14 cellular contexts compared by ENCODE assay signal in genomic region chr4:153242848-153243324, GRCh38. TPM values are rescaled to one million over a fixed set of nuclear protein-coding genes. Genes with fewer than 3 reads are reported as not detected.
DNase-seq lines count a peak whose midpoint lies in the region; ATAC-seq and TF ChIP-seq lines count a peak whose summit lies in the region.
"Had no signal": no experiment of that assay in that cellular context is flagged by ENCODE, and none has a peak within 500 bp of the region (broad histone marks: within the 10 kb centered on the region; RNA-seq: fewer than 3 reads in every experiment).

No MANE protein-coding gene starts in this region.

- H3K27ac Mint-ChIP-seq in activated CD4-positive, alpha-beta T cell treated with anti-CD3 and anti-CD28 coated beads for 36 hours = no peak overlapping the region
- H3K27ac Mint-ChIP-seq in activated CD8-positive, alpha-beta T cell treated with anti-CD3 and anti-CD28 coated beads, Interleukin-2, amount 10 ng/mL, durations not matched to agents 7 days and 5 days = no peak overlapping the region
- H3K27ac Mint-ChIP-seq in progenitor cell of endocrine pancreas = peak overlapping the region; percentile 60

- peaks cover 3 to 4% of the 10 kb centered on the region in 2 experiments for H3K36me3 ChIP-seq in HEK293 (ENCODE audit: control insufficient read depth in 2 of 2, insufficient read depth in 1 of 2, low read length in 2 of 2)
- no peaks in the 10 kb centered on the region for H3K36me3 ChIP-seq in H7 (replicated peaks; ENCODE audit: control insufficient read depth, insufficient read depth, low read length)
- H3K36me3 ChIP-seq: uterus had no signal

- H3K9me3 Mint-ChIP-seq in activated CD4-positive, alpha-beta T cell treated with anti-CD3 and anti-CD28 coated beads for 36 hours (ENCODE audit: low read depth) = no peaks in the 10 kb centered on the region
- no peaks in the 10 kb centered on the region for H3K9me3 Mint-ChIP-seq in activated CD8-positive, alpha-beta T cell treated with anti-CD3 and anti-CD28 coated beads, Interleukin-2, amount 10 ng/mL, durations not matched to agents 7 days and 5 days (ENCODE audit: insufficient read depth)
- H3K9me3 Mint-ChIP-seq in progenitor cell of endocrine pancreas (ENCODE audit: low read depth) = no peaks in the 10 kb centered on the region

- peak; percentile 10 for DNase-seq in activated CD4-positive, alpha-beta T cell treated with anti-CD3 and anti-CD28 coated beads for 36 hours
- DNase-seq in activated CD4-positive, alpha-beta T cell treated with anti-CD3 and anti-CD28 coated beads for 4 hours = no peak
- peak; percentile 18 for DNase-seq in activated CD8-positive, alpha-beta T cell treated with anti-CD3 and anti-CD28 coated beads, Interleukin-2, amount 10 ng/mL, durations not matched to agents 7 days and 5 days
- DNase-seq in progenitor cell of endocrine pancreas (ENCODE audit: low spot score, unreplicated experiment) = no peak
- no peak for DNase-seq in H7
- DNase-seq: effector memory CD4-positive, alpha-beta T cell; mammary epithelial cell; SHP77; sigmoid colon; stimulated activated CD4-positive, alpha-beta T cell treated with anti-CD3 and anti-CD28 coated beads, Interleukin-4, amount 100 ng/mL, for 24 hours; uterus had no signal

- ATAC-seq in activated CD4-positive, alpha-beta T cell treated with anti-CD3 and anti-CD28 coated beads for 36 hours = peak; percentile 26
- ATAC-seq in activated CD8-positive, alpha-beta T cell treated with anti-CD3 and anti-CD28 coated beads, Interleukin-2, amount 10 ng/mL, durations not matched to agents 7 days and 5 days = no peak
- ATAC-seq in GM21528 (IDR thresholded peaks at IDR 0.05; ENCODE audit: low FRiP score, unreplicated experiment) (no peak), HG02678 (IDR thresholded peaks at IDR 0.05; ENCODE audit: unreplicated experiment) (no peak)

- TF ChIP-seq CTCF in HEK293 (tag by site-specific recombination; IDR thresholded peaks at IDR 0.05) (no peak), progenitor cell of endocrine pancreas (IDR thresholded peaks at IDR 0.05; ENCODE audit: unreplicated experiment) (no peak)

- no peak overlapping the region for H3K4me3 Mint-ChIP-seq in activated CD4-positive, alpha-beta T cell treated with anti-CD3 and anti-CD28 coated beads for 36 hours
- no peak overlapping the region for H3K4me3 Mint-ChIP-seq in activated CD8-positive, alpha-beta T cell treated with anti-CD3 and anti-CD28 coated beads, Interleukin-2, amount 10 ng/mL, durations not matched to agents 7 days and 5 days
- no peak overlapping the region for H3K4me3 Mint-ChIP-seq in progenitor cell of endocrine pancreas (ENCODE audit: low read depth)

- no peaks in the 10 kb centered on the region for H3K9me3 ChIP-seq in HEK293 (ENCODE audit: control insufficient read depth, insufficient read depth, low read depth, low read length)
- H3K9me3 ChIP-seq: sigmoid colon, uterus had no signal

- peaks cover 2% of the 10 kb centered on the region for H3K4me1 Mint-ChIP-seq in activated CD4-positive, alpha-beta T cell treated with anti-CD3 and anti-CD28 coated beads for 36 hours
- H3K4me1 Mint-ChIP-seq in activated CD8-positive, alpha-beta T cell treated with anti-CD3 and anti-CD28 coated beads, Interleukin-2, amount 10 ng/mL, durations not matched to agents 7 days and 5 days (ENCODE audit: low read depth) = no peaks in the 10 kb centered on the region
- H3K4me1 Mint-ChIP-seq in progenitor cell of endocrine pancreas (ENCODE audit: low read depth) = peaks cover 39% of the 10 kb centered on the region

- no peaks in the 10 kb centered on the region for H3K27me3 ChIP-seq in H7 (ENCODE audit: control insufficient read depth, insufficient read depth, low read length)
- H3K27me3 ChIP-seq: sigmoid colon, uterus had no signal

- H3K36me3 Mint-ChIP-seq in activated CD4-positive, alpha-beta T cell treated with anti-CD3 and anti-CD28 coated beads for 36 hours (ENCODE audit: low read depth) = no peaks in the 10 kb centered on the region
- no peaks in the 10 kb centered on the region for H3K36me3 Mint-ChIP-seq in activated CD8-positive, alpha-beta T cell treated with anti-CD3 and anti-CD28 coated beads, Interleukin-2, amount 10 ng/mL, durations not matched to agents 7 days and 5 days (ENCODE audit: low read depth)
- peaks cover 17% of the 10 kb centered on the region for H3K36me3 Mint-ChIP-seq in progenitor cell of endocrine pancreas (ENCODE audit: insufficient read depth)

- CTCF ChIA-PET in activated CD4-positive, alpha-beta T cell treated with anti-CD3 and anti-CD28 coated beads for 36 hours (lab: Charles Lee) = no interaction called here
- CTCF ChIA-PET in HEK293 (lab: Yijun Ruan, JAX) = interaction anchor here (0.6 to 1.1 kb wide), 2 partner anchors 15 to 67 kb away, joined by 3 to 4 read pairs; no protein-coding TSS in a partner anchor
- CTCF ChIA-PET in activated CD8-positive, alpha-beta T cell treated with anti-CD3 and anti-CD28 coated beads, Interleukin-2, amount 10 ng/mL, durations not matched to agents 7 days and 5 days (lab: Charles Lee) = interaction anchor here (0.6 kb wide), 1 partner anchor 160 kb away, joined by 3 read pairs; no protein-coding TSS in a partner anchor

- H3K27ac ChIP-seq in HEK293 (ENCODE audit: extremely low read depth, low read depth, low read length) = peak overlapping the region; percentile 79
- H3K27ac ChIP-seq: uterus had no signal

- peaks cover 39% of the 10 kb centered on the region for H3K4me1 ChIP-seq in HEK293 (ENCODE audit: control insufficient read depth, insufficient read depth, low read length)
- H3K4me1 ChIP-seq: uterus had no signal

- POLR2A ChIA-PET in activated CD4-positive, alpha-beta T cell treated with anti-CD3 and anti-CD28 coated beads for 36 hours (lab: Charles Lee) = no interaction called here
- POLR2A ChIA-PET in HEK293 (lab: Yijun Ruan, JAX) = no interaction called here
- POLR2A ChIA-PET in activated CD8-positive, alpha-beta T cell treated with anti-CD3 and anti-CD28 coated beads, Interleukin-2, amount 10 ng/mL, durations not matched to agents 7 days and 5 days (lab: Charles Lee) = no interaction called here

- intact Hi-C loops in activated CD4-positive, alpha-beta T cell treated with anti-CD3 and anti-CD28 coated beads for 36 hours (cut with DNase I, micrococcal nuclease) = no loop called here

- no peaks in the 10 kb centered on the region for H3K27me3 Mint-ChIP-seq in activated CD4-positive, alpha-beta T cell treated with anti-CD3 and anti-CD28 coated beads for 36 hours
- peaks cover 10% of the 10 kb centered on the region for H3K27me3 Mint-ChIP-seq in activated CD8-positive, alpha-beta T cell treated with anti-CD3 and anti-CD28 coated beads, Interleukin-2, amount 10 ng/mL, durations not matched to agents 7 days and 5 days (ENCODE audit: low read depth)
- H3K27me3 Mint-ChIP-seq in progenitor cell of endocrine pancreas = no peaks in the 10 kb centered on the region

- H3K4me3 ChIP-seq in HEK293 (ENCODE audit: low read depth, low read length) (no peak overlapping the region), H7 (ENCODE audit: insufficient read depth, low read depth, low read length) (no peak overlapping the region)
- H3K4me3 ChIP-seq: sigmoid colon, uterus had no signal

TF ChIP-seq in HEK293, 187 proteins besides CTCF, POLR2A, EP300 and RAD21 (continues in another document):
- TF ChIP-seq ZSCAN30 (tag by site-specific recombination; IDR thresholded peaks at IDR 0.05) (no peak), ZNF23 (tag by site-specific recombination; IDR thresholded peaks at IDR 0.05; ENCODE audit: borderline replicate concordance) (no peak), MZF1 (tag by site-specific recombination; IDR thresholded peaks at IDR 0.05; ENCODE audit: borderline replicate concordance) (no peak), REST (tag by site-specific recombination; IDR thresholded peaks at IDR 0.05) (no peak), EGR2 (tag by site-specific recombination; IDR thresholded peaks at IDR 0.05; ENCODE audit: low read depth) (peak; percentile 73), YY1 (tag by site-specific recombination; IDR thresholded peaks at IDR 0.05) (no peak), ZNF302 (tag by site-specific recombination; IDR thresholded peaks at IDR 0.05; ENCODE audit: low read depth) (no peak), ZFHX2 (tag by site-specific recombination; conservative IDR thresholded peaks at IDR 0.05) (peak; percentile 77), TCF7L2 (IDR thresholded peaks at IDR 0.05; ENCODE audit: borderline replicate concordance, low read depth, low read length) (no peak), ZNF555 (tag by site-specific recombination; conservative IDR thresholded peaks at IDR 0.05) (no peak)

RNA-seq across cellular contexts. Expression of gene TRIM2, which starts 38.6 kb away (rescaled TPM):
- 1 to 10 TPM; 1.0 to 1.6 TPM for total RNA-seq in activated CD4-positive, alpha-beta T cell treated with anti-CD3 and anti-CD28 coated beads for 36 hours
- under 1 TPM; 0.13 to 0.18 TPM for total RNA-seq in activated CD8-positive, alpha-beta T cell treated with anti-CD3 and anti-CD28 coated beads, Interleukin-2, amount 10 ng/mL, durations not matched to agents 7 days and 5 days
- total RNA-seq in progenitor cell of endocrine pancreas = 52.5 and 59.6 TPM in 2 replicates
- total RNA-seq in H7 (2014; rRNA removed; shearing (Covaris generic)) = 49.2 and 77.4 TPM in 2 replicates

Comparison
In these comparisons a context has a peak if more than half of its experiments do, and no peak if none do; other contexts are left out.
1. DNase-seq: peak in activated CD4-positive, alpha-beta T cell treated with anti-CD3 and anti-CD28 coated beads for 36 hours (single experiment) and activated CD8-positive, alpha-beta T cell treated with anti-CD3 and anti-CD28 coated beads, Interleukin-2, amount 10 ng/mL, durations not matched to agents 7 days and 5 days (single experiment); none in activated CD4-positive, alpha-beta T cell treated with anti-CD3 and anti-CD28 coated beads for 4 hours (0 of 2), progenitor cell of endocrine pancreas (single experiment) and H7 (single experiment).
2. RNA of gene TRIM2, which starts 38.6 kb away (total RNA-seq): 52.5 to 59.6 TPM in progenitor cell of endocrine pancreas and 49.2 to 77.4 TPM in H7; 1.0 to 1.6 TPM in activated CD4-positive, alpha-beta T cell treated with anti-CD3 and anti-CD28 coated beads for 36 hours and 0.13 to 0.18 TPM in activated CD8-positive, alpha-beta T cell treated with anti-CD3 and anti-CD28 coated beads, Interleukin-2, amount 10 ng/mL, durations not matched to agents 7 days and 5 days; every median in the first group is over 10 times any median in the second.